1 cellular context compared by ENCODE assay signal in genomic region chr22:37607010-37607911, GRCh38.
TF ChIP-seq lines count a peak whose summit lies in the region.

No MANE protein-coding gene starts in this region.

TF ChIP-seq in HepG2, 621 proteins besides CTCF, POLR2A, EP300 and RAD21 (continued from another document and continues in another):
- no peak for TF ChIP-seq STAT6 (CRISPR knock-in tag; IDR thresholded peaks at IDR 0.05; ENCODE audit: borderline replicate concordance)
- TF ChIP-seq CBX5 (CRISPR knock-in tag; IDR thresholded peaks at IDR 0.05; ENCODE audit: borderline replicate concordance), result peak; percentile 67; the same call in 1 of the 2 replicates
- TF ChIP-seq ZNF496 (CRISPR knock-in tag; IDR thresholded peaks at IDR 0.05; ENCODE audit: insufficient replicate concordance), result no peak
- no peak for TF ChIP-seq POLR2G (IDR thresholded peaks at IDR 0.05; ENCODE audit: low read depth, low read length)
- no peak for TF ChIP-seq ZFX (CRISPR knock-in tag; IDR thresholded peaks at IDR 0.05; ENCODE audit: low read depth)
- no peak for TF ChIP-seq PRMT3 (CRISPR knock-in tag; IDR thresholded peaks at IDR 0.05; ENCODE audit: borderline replicate concordance, low read depth)
- no peak for TF ChIP-seq ZNF20 (CRISPR knock-in tag; IDR thresholded peaks at IDR 0.05)
- TF ChIP-seq PLSCR1 (CRISPR knock-in tag; IDR thresholded peaks at IDR 0.05; ENCODE audit: borderline replicate concordance), result no peak
- no peak for TF ChIP-seq ZNF224 (CRISPR knock-in tag; IDR thresholded peaks at IDR 0.05)
- no peak for TF ChIP-seq STAT5B (CRISPR knock-in tag; IDR thresholded peaks at IDR 0.05)
- TF ChIP-seq KDM5A (IDR thresholded peaks at IDR 0.05; ENCODE audit: borderline replicate concordance, low read length), result no peak
- peak; percentile 35; the same call in 1 of the 2 replicates for TF ChIP-seq HNF4A (CRISPR knock-in tag; IDR thresholded peaks at IDR 0.05)
- TF ChIP-seq GMEB1 (CRISPR knock-in tag; IDR thresholded peaks at IDR 0.05; ENCODE audit: borderline replicate concordance), result no peak
- TF ChIP-seq PRDM10 (CRISPR knock-in tag; IDR thresholded peaks at IDR 0.05; ENCODE audit: low read depth), result no peak
- TF ChIP-seq ZNF143 (CRISPR knock-in tag; IDR thresholded peaks at IDR 0.05), result no peak
- no peak for TF ChIP-seq NFATC3 (CRISPR knock-in tag; IDR thresholded peaks at IDR 0.05)
- TF ChIP-seq PLRG1 (conservative IDR thresholded peaks at IDR 0.05), result no peak
- peak; percentile 46; the same call in 1 of the 2 replicates for TF ChIP-seq ZNF280B (CRISPR knock-in tag; IDR thresholded peaks at IDR 0.05; ENCODE audit: borderline replicate concordance)
- no peak for TF ChIP-seq GPN1 (CRISPR knock-in tag; IDR thresholded peaks at IDR 0.05; ENCODE audit: borderline replicate concordance)
- TF ChIP-seq ZBTB44 (CRISPR knock-in tag; IDR thresholded peaks at IDR 0.05), result no peak
- no peak for TF ChIP-seq TFE3 (CRISPR knock-in tag; IDR thresholded peaks at IDR 0.05)
- no peak for TF ChIP-seq ZNF530 (CRISPR knock-in tag; IDR thresholded peaks at IDR 0.05; ENCODE audit: low read depth)
- TF ChIP-seq NR2F2 (IDR thresholded peaks at IDR 0.05; ENCODE audit: borderline replicate concordance, low read depth), result no peak
- TF ChIP-seq CEBPB (IDR thresholded peaks at IDR 0.05; ENCODE audit: borderline replicate concordance, low read depth, low read length), result no peak
- no peak for TF ChIP-seq IRX3 (CRISPR knock-in tag; IDR thresholded peaks at IDR 0.05; ENCODE audit: borderline replicate concordance, low read depth)
- no peak for TF ChIP-seq ZNF337 (CRISPR knock-in tag; IDR thresholded peaks at IDR 0.05; ENCODE audit: borderline replicate concordance, low read depth)
- no peak for TF ChIP-seq ESRRA (CRISPR knock-in tag; IDR thresholded peaks at IDR 0.05; ENCODE audit: low read depth)
- no peak for TF ChIP-seq ZNF10 (CRISPR knock-in tag; IDR thresholded peaks at IDR 0.05; ENCODE audit: borderline replicate concordance, low read depth)
- TF ChIP-seq USF2 (IDR thresholded peaks at IDR 0.05; ENCODE audit: low read depth, low read length), result no peak
- no peak for TF ChIP-seq USF2 (CRISPR knock-in tag; IDR thresholded peaks at IDR 0.05; ENCODE audit: borderline replicate concordance)
- TF ChIP-seq MLLT10 (CRISPR knock-in tag; IDR thresholded peaks at IDR 0.05), result no peak
- TF ChIP-seq ZNF12 (CRISPR knock-in tag; IDR thresholded peaks at IDR 0.05), result no peak
- no peak for TF ChIP-seq ATF5 (CRISPR knock-in tag; IDR thresholded peaks at IDR 0.05; ENCODE audit: low read depth)
- TF ChIP-seq E2F1 (CRISPR knock-in tag; IDR thresholded peaks at IDR 0.05), result no peak
- TF ChIP-seq ZNF253 (CRISPR knock-in tag; IDR thresholded peaks at IDR 0.05; ENCODE audit: borderline replicate concordance), result no peak
- no peak for TF ChIP-seq SNAPC2 (CRISPR knock-in tag; IDR thresholded peaks at IDR 0.05)
- TF ChIP-seq ZNF34 (CRISPR knock-in tag; IDR thresholded peaks at IDR 0.05; ENCODE audit: borderline replicate concordance), result no peak
- no peak for TF ChIP-seq ZNF879 (CRISPR knock-in tag; IDR thresholded peaks at IDR 0.05)
- no peak for TF ChIP-seq ZNF772 (CRISPR knock-in tag; IDR thresholded peaks at IDR 0.05)
- no peak for TF ChIP-seq ZNF383 (CRISPR knock-in tag; IDR thresholded peaks at IDR 0.05; ENCODE audit: borderline replicate concordance)
- no peak for TF ChIP-seq DBP (CRISPR knock-in tag; IDR thresholded peaks at IDR 0.05; ENCODE audit: not compliant biosample characterization)
- no peak for TF ChIP-seq HOXA7 (CRISPR knock-in tag; IDR thresholded peaks at IDR 0.05)
